In genomic region chr11:76400967-76401366, GRCh38 we compare ENCODE assay signal across 24 cellular contexts.
"Had no signal": no experiment of that assay in that cellular context is flagged by ENCODE, and none has a peak within 500 bp of the region (broad histone marks: within the 10 kb centered on the region; RNA-seq: fewer than 3 reads in every experiment).

No MANE protein-coding gene starts in this region.

- H3K27me3 ChIP-seq: brain microvascular endothelial cell, colonic mucosa had no signal

- H3K27ac ChIP-seq: brain microvascular endothelial cell, colonic mucosa had no signal

- DNase-seq: activated CD4-positive, alpha-beta T cell treated with anti-CD3 and anti-CD28 coated beads for 36 hours; activated CD4-positive, alpha-beta T cell treated with anti-CD3 and anti-CD28 coated beads, Interleukin-2, amount 50 U/mL, for 1 hour; activated CD4-positive, alpha-beta T cell treated with anti-CD3 and anti-CD28 coated beads, Interleukin-2, amount 50 U/mL, for 48 hours; activated CD4-positive, CD25-positive, alpha-beta regulatory T cell; activated CD4-positive, CD25-positive, alpha-beta regulatory T cell treated with anti-CD3 and anti-CD28 coated beads, Interleukin-2, amount 50 U/mL, for 72 hours; activated CD8-positive, alpha-beta memory T cell treated with anti-CD3 and anti-CD28 coated beads for 24 hours; activated CD8-positive, alpha-beta T cell treated with anti-CD3 and anti-CD28 coated beads for 36 hours; activated effector memory CD4-positive, alpha-beta T cell treated with Interleukin-2 at 50 U/mL for 16 hours; activated gamma-delta T cell treated with Interleukin-2 at 50 U/mL for 16 hours; activated naive CD4-positive, alpha-beta T cell treated with anti-CD3 and anti-CD28 coated beads, Interleukin-2, amount 50 U/mL, for 16 hours; activated naive CD4-positive, alpha-beta T cell treated with Interleukin-2 at 50 U/mL for 16 hours; activated T-cell treated with anti-CD3 and anti-CD28 coated beads, Interleukin-2, amount 50 U/mL, for 4 hours; amniotic stem cell; anterior cingulate cortex; brain microvascular endothelial cell; caudate nucleus; cerebellar nuclear complex; colonic mucosa; effector CD8-positive, alpha-beta T cell; foreskin fibroblast; head of caudate nucleus; T-helper 2 cell had no signal

- H3K27me3 Mint-ChIP-seq: activated CD4-positive, alpha-beta T cell treated with anti-CD3 and anti-CD28 coated beads for 36 hours; activated CD8-positive, alpha-beta T cell treated with anti-CD3 and anti-CD28 coated beads for 36 hours; activated naive CD8-positive, alpha-beta T cell; activated T-helper 17 cell treated with anti-CD3 and anti-CD28 coated beads, Interleukin-2, amount 50 U/mL, for 72 hours had no signal

- H3K4me1 ChIP-seq: colonic mucosa had no signal

- H3K4me3 ChIP-seq: colonic mucosa had no signal

- H3K9me3 ChIP-seq: colonic mucosa had no signal

- H3K4me3 Mint-ChIP-seq: activated CD4-positive, alpha-beta T cell treated with anti-CD3 and anti-CD28 coated beads for 36 hours; activated CD8-positive, alpha-beta T cell treated with anti-CD3 and anti-CD28 coated beads for 36 hours; activated naive CD8-positive, alpha-beta T cell; activated T-cell treated with anti-CD3 and anti-CD28 coated beads, Interleukin-2, amount 50 U/mL, for 4 hours; activated T-helper 17 cell treated with anti-CD3 and anti-CD28 coated beads, Interleukin-2, amount 50 U/mL, for 72 hours had no signal

- H3K9me3 Mint-ChIP-seq: activated CD8-positive, alpha-beta T cell treated with anti-CD3 and anti-CD28 coated beads for 36 hours; activated T-cell treated with anti-CD3 and anti-CD28 coated beads, Interleukin-2, amount 50 U/mL, for 4 hours; activated T-helper 17 cell treated with anti-CD3 and anti-CD28 coated beads, Interleukin-2, amount 50 U/mL, for 72 hours had no signal

- H3K4me1 Mint-ChIP-seq: activated CD4-positive, alpha-beta T cell treated with anti-CD3 and anti-CD28 coated beads for 36 hours; activated T-helper 17 cell treated with anti-CD3 and anti-CD28 coated beads, Interleukin-2, amount 50 U/mL, for 72 hours had no signal

- H3K36me3 Mint-ChIP-seq: activated naive CD8-positive, alpha-beta T cell had no signal

- H3K36me3 ChIP-seq: brain microvascular endothelial cell, colonic mucosa had no signal

- H3K27ac Mint-ChIP-seq: activated CD4-positive, alpha-beta T cell treated with anti-CD3 and anti-CD28 coated beads for 36 hours; activated CD8-positive, alpha-beta T cell treated with anti-CD3 and anti-CD28 coated beads for 36 hours; activated naive CD8-positive, alpha-beta T cell; activated T-helper 17 cell treated with anti-CD3 and anti-CD28 coated beads, Interleukin-2, amount 50 U/mL, for 72 hours had no signal
